18 cellular contexts compared by ENCODE assay signal in the genomic region with DNA sequence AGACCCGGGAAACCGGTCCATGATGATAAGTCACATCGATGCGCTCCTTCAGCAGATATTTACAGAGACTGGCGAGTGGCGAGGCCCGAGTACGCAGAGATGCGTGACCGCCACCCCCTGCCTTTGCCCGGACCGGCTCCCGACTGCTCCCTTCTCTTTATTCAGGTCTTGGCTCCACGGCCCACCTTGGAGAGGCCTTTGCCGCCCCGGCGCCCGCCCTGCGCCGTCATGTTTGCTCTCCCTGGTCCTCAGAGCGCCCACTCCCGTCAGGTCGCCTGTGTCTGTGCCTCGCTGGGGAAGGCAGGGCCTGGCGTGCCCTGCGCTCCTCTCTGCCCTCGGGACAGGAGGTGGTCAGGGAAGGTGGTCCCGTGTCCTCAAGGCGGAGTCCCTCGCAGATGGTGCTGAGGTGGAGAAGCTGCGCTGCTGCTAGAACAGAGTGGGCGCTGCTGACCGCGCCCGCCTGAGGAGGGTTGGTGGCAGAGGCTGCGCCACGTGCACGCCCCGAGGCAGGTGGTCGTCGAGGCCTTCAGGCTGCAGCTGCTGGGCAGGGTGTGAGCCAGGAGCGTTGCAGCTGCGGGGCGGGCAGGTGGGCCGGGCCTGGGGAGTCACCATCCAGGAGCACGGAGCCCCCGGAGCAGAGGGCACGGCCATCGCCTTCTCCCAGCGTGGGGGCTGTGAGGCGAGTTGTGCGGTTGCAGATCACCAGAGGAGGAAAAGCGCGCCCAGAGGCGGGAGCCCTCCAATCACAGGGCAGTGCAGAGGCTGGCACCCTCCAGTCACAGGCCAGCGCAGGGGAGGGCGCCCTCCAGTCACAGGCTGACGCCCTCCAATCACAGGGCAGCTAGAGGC.
"Had no signal": no experiment of that assay in that cellular context is flagged by ENCODE, and none has a peak within 500 bp of the region (broad histone marks: within the 10 kb centered on the region; RNA-seq: fewer than 3 reads in every experiment).

No MANE protein-coding gene starts in this region.

- DNase-seq: activated B cell treated with CpG ODN at 0.5 μM for 24 hours; activated CD4-positive, alpha-beta T cell treated with anti-CD3 and anti-CD28 coated beads for 36 hours; activated CD4-positive, alpha-beta T cell treated with anti-CD3 and anti-CD28 coated beads, Interleukin-2, amount 50 U/mL, for 4 hours; activated effector memory CD4-positive, alpha-beta T cell treated with anti-CD3 and anti-CD28 coated beads, Interleukin-2, amount 50 U/mL, for 16 hours; activated naive CD4-positive, alpha-beta T cell treated with anti-CD3 and anti-CD28 coated beads, Interleukin-2, amount 10 ng/mL, durations not matched to agents 7 days and 5 days; activated T-cell treated with anti-CD3 and anti-CD28 coated beads for 4 hours; amygdala; effector CD4-positive, alpha-beta T cell; foreskin keratinocyte; mammary epithelial cell; natural killer cell; retina; stimulated activated CD4-positive, alpha-beta T cell treated with anti-CD3 and anti-CD28 coated beads, Interleukin-4, amount 100 ng/mL, for 24 hours; T-cell; transverse colon had no signal

- H3K4me1 ChIP-seq: foreskin keratinocyte, transverse colon, vagina had no signal

- ATAC-seq: natural killer cell had no signal

- FAIRE-seq: keratinocyte, TTC549 had no signal

- H3K4me3 ChIP-seq: transverse colon, vagina had no signal

- H3K9me3 ChIP-seq: transverse colon, vagina had no signal

- H3K27ac ChIP-seq: foreskin keratinocyte, transverse colon, vagina had no signal

- H3K27me3 ChIP-seq: foreskin keratinocyte, transverse colon, vagina had no signal
